In the genomic region with DNA sequence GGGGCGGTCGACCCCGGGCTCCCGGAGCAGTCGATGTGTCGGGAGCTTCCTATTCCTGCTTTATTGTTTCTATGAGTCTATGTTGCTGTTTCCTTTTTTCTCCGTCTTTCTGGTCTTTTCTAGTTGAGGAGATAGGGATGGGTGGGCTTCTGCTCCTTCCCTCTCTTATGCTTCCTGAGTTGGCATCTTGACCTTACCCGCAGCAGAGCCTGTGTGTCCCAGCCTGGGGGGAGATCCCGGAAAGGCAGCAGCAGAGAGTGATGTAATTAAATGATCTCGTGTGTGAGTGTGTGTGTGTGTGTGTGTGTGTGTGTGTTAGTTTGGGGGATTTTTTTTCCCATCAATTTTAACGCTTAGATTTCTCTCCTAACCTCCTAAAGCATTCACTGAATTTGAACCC, we compare ENCODE assay signal across 1 cellular context.
TF ChIP-seq lines count a peak whose summit lies in the region.

No MANE protein-coding gene starts in this region.

TF ChIP-seq in SK-N-SH treated with all-trans-retinoic acid at 6 μM for 48 hours, 23 proteins besides CTCF, POLR2A, EP300 and RAD21 (continued from another document):
- TF ChIP-seq, protein P1, sequence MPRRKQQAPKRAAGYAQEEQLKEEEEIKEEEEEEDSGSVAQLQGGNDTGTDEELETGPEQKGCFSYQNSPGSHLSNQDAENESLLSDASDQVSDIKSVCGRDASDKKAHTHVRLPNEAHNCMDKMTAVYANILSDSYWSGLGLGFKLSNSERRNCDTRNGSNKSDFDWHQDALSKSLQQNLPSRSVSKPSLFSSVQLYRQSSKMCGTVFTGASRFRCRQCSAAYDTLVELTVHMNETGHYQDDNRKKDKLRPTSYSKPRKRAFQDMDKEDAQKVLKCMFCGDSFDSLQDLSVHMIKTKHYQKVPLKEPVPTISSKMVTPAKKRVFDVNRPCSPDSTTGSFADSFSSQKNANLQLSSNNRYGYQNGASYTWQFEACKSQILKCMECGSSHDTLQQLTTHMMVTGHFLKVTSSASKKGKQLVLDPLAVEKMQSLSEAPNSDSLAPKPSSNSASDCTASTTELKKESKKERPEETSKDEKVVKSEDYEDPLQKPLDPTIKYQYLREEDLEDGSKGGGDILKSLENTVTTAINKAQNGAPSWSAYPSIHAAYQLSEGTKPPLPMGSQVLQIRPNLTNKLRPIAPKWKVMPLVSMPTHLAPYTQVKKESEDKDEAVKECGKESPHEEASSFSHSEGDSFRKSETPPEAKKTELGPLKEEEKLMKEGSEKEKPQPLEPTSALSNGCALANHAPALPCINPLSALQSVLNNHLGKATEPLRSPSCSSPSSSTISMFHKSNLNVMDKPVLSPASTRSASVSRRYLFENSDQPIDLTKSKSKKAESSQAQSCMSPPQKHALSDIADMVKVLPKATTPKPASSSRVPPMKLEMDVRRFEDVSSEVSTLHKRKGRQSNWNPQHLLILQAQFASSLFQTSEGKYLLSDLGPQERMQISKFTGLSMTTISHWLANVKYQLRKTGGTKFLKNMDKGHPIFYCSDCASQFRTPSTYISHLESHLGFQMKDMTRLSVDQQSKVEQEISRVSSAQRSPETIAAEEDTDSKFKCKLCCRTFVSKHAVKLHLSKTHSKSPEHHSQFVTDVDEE (CRISPR knock-in tag; IDR thresholded peaks at IDR 0.05), result no peak
- peak; percentile 4; the same call in 1 of the 2 replicates for TF ChIP-seq ZNF70 (CRISPR knock-in tag; IDR thresholded peaks at IDR 0.05)
- no peak for TF ChIP-seq ESRRG (CRISPR knock-in tag; IDR thresholded peaks at IDR 0.05)
- TF ChIP-seq, protein P2, sequence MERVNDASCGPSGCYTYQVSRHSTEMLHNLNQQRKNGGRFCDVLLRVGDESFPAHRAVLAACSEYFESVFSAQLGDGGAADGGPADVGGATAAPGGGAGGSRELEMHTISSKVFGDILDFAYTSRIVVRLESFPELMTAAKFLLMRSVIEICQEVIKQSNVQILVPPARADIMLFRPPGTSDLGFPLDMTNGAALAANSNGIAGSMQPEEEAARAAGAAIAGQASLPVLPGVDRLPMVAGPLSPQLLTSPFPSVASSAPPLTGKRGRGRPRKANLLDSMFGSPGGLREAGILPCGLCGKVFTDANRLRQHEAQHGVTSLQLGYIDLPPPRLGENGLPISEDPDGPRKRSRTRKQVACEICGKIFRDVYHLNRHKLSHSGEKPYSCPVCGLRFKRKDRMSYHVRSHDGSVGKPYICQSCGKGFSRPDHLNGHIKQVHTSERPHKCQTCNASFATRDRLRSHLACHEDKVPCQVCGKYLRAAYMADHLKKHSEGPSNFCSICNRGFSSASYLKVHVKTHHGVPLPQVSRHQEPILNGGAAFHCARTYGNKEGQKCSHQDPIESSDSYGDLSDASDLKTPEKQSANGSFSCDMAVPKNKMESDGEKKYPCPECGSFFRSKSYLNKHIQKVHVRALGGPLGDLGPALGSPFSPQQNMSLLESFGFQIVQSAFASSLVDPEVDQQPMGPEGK (CRISPR knock-in tag; IDR thresholded peaks at IDR 0.05; ENCODE audit: borderline replicate concordance), result no peak
- TF ChIP-seq ZC3H10 (CRISPR knock-in tag; IDR thresholded peaks at IDR 0.05), result no peak
- TF ChIP-seq ZNF8 (CRISPR knock-in tag; IDR thresholded peaks at IDR 0.05), result no peak
- no peak for TF ChIP-seq CSDC2 (CRISPR knock-in tag; IDR thresholded peaks at IDR 0.05)
- 0 out of 2 replicates have a peak, but pooled peaks have one; percentile 13 for TF ChIP-seq SNAI2 (CRISPR knock-in tag; IDR thresholded peaks at IDR 0.05)
TF ChIP-seq in SK-N-SH treated with all-trans-retinoic acid at 6 μM for 48 hours: peak in this region for 3.
